In genomic region chr6:16562498-16562897, GRCh38 we compare ENCODE assay signal across 1 cellular context.
TF ChIP-seq lines count a peak whose summit lies in the region.

No MANE protein-coding gene starts in this region.

TF ChIP-seq in IMR-90, 13 proteins besides CTCF, POLR2A, EP300 and RAD21:
- TF ChIP-seq RCOR1 (IDR thresholded peaks at IDR 0.05; ENCODE audit: insufficient replicate concordance, low read length) (no peak), ELK1 (IDR thresholded peaks at IDR 0.05; ENCODE audit: borderline replicate concordance, low read depth, low read length) (no peak), RFX5 (IDR thresholded peaks at IDR 0.05; ENCODE audit: low read depth, low read length) (no peak), USF2 (IDR thresholded peaks at IDR 0.05; ENCODE audit: low read depth, low read length) (no peak), SMC3 (IDR thresholded peaks at IDR 0.05; ENCODE audit: low read depth, low read length) (no peak), CHD1 (IDR thresholded peaks at IDR 0.05; ENCODE audit: low read depth, low read length) (no peak), FOS (IDR thresholded peaks at IDR 0.05; ENCODE audit: low read depth, low read length) (no peak), BHLHE40 (IDR thresholded peaks at IDR 0.05; ENCODE audit: low read depth, low read length) (no peak), MXI1 (IDR thresholded peaks at IDR 0.05; ENCODE audit: borderline replicate concordance, low read depth, low read length) (no peak), NFE2L2 (IDR thresholded peaks at IDR 0.05; ENCODE audit: low read depth, low read length) (no peak), MAZ (IDR thresholded peaks at IDR 0.05; ENCODE audit: borderline replicate concordance, low read depth, low read length) (no peak), CEBPB (IDR thresholded peaks at IDR 0.05; ENCODE audit: low read depth, low read length) (no peak), MAFK (IDR thresholded peaks at IDR 0.05; ENCODE audit: low read depth, low read length) (no peak)
